ENCODE assay signal across 26 cellular contexts in the genomic region with DNA sequence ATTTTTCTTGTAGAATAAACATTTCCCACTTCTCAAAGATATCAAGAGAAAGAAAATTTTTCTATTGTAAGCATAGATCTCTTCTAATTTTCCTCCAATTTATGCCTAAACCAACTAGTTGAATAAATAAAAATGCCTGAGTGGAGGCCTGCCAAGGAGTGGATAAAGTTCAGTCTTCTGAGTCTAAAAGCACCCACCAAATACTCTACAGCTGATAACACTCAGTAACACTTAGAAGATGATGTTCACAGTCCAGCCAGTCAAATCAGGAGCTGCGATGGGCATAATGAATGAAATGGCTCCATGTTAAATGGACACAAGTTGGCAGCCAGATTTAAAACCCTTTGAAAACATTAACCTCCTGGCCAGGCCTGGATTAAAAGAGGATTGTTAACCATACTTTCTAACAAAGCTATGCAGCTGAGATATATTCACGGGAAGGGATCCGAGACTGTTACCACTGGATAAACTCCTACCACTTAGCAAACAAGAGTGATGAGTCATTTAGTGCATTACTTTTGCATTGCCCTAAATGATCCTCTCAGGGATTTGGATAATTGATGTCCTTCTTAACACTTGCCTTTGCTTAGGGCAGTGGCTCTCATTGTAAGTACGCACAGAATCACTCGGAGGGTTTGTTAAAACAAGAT.
A peak's percentile ranks its signal among the peaks of the same experiment; 100 is the strongest.
DNase-seq lines count a peak whose midpoint lies in the region; ATAC-seq, FAIRE-seq and TF ChIP-seq lines count a peak whose summit lies in the region.
"Had no signal": no experiment of that assay in that cellular context is flagged by ENCODE, and none has a peak within 500 bp of the region (broad histone marks: within the 10 kb centered on the region; RNA-seq: fewer than 3 reads in every experiment).

No MANE protein-coding gene starts in this region.

- H3K27me3 ChIP-seq in HUES48 (ENCODE audit: control insufficient read depth, insufficient read depth, low read length), result no peaks in the 10 kb centered on the region
- H3K27me3 ChIP-seq: body of pancreas, colonic mucosa, uterus had no signal

- no peaks in the 10 kb centered on the region for H3K9me3 Mint-ChIP-seq in effector memory CD8-positive, alpha-beta T cell
- H3K9me3 Mint-ChIP-seq: activated naive CD4-positive, alpha-beta T cell treated with anti-CD3 and anti-CD28 coated beads, Interleukin-2, amount 50 U/mL, for 24 hours; activated T-cell treated with anti-CD3 and anti-CD28 coated beads, Interleukin-2, amount 50 U/mL, for 4 hours had no signal

- H3K27me3 Mint-ChIP-seq in effector memory CD8-positive, alpha-beta T cell, result peaks cover 6 to 16% of the 10 kb centered on the region in 2 donors

- no peaks in the 10 kb centered on the region for H3K4me1 Mint-ChIP-seq in effector memory CD8-positive, alpha-beta T cell (ENCODE audit: low read depth in 2 of 2)
- H3K4me1 Mint-ChIP-seq: activated naive CD4-positive, alpha-beta T cell treated with anti-CD3 and anti-CD28 coated beads, Interleukin-2, amount 50 U/mL, for 24 hours; B cell had no signal

- FAIRE-seq in urothelium cell line (lab: Jason Lieb, UNC), result no peak
- FAIRE-seq: frontal cortex, GM12878 had no signal

- no peak for TF ChIP-seq CTCF in astrocyte of the spinal cord (IDR thresholded peaks at IDR 0.05; ENCODE audit: low read depth, low read length)

- no peaks in the 10 kb centered on the region for H3K36me3 Mint-ChIP-seq in effector memory CD8-positive, alpha-beta T cell (ENCODE audit: insufficient read depth)
- H3K36me3 Mint-ChIP-seq: activated naive CD4-positive, alpha-beta T cell treated with anti-CD3 and anti-CD28 coated beads, Interleukin-2, amount 50 U/mL, for 24 hours had no signal

- no peaks in the 10 kb centered on the region for H3K36me3 ChIP-seq in HUES48 (ENCODE audit: control insufficient read depth, insufficient read depth, low read length)
- no peaks in the 10 kb centered on the region for H3K36me3 ChIP-seq in mesodermal cell (ENCODE audit: control insufficient read depth, insufficient read depth, low read length)
- H3K36me3 ChIP-seq: colonic mucosa, uterus had no signal

- H3K27ac ChIP-seq in HUES48 (ENCODE audit: low read depth, low read length), result peak overlapping the region; percentile 5
- peak overlapping the region; percentile 25 for H3K27ac ChIP-seq in mesodermal cell (ENCODE audit: low read depth, low read length, severe bottlenecking)
- H3K27ac ChIP-seq: body of pancreas, colonic mucosa, PC-9, uterus had no signal

- no peak overlapping the region for H3K4me3 Mint-ChIP-seq in effector memory CD8-positive, alpha-beta T cell
- H3K4me3 Mint-ChIP-seq: activated CD8-positive, alpha-beta T cell treated with anti-CD3 and anti-CD28 coated beads, Interleukin-2, amount 10 ng/mL, durations not matched to agents 7 days and 5 days; activated naive CD4-positive, alpha-beta T cell treated with anti-CD3 and anti-CD28 coated beads, Interleukin-2, amount 50 U/mL, for 24 hours; activated T-cell treated with anti-CD3 and anti-CD28 coated beads, Interleukin-2, amount 50 U/mL, for 4 hours; B cell had no signal

- H3K9ac ChIP-seq in HUES48 (ENCODE audit: low read depth, low read length), result no peak overlapping the region

- no peak overlapping the region for H3K27ac Mint-ChIP-seq in effector memory CD8-positive, alpha-beta T cell
- H3K27ac Mint-ChIP-seq: activated CD8-positive, alpha-beta T cell treated with anti-CD3 and anti-CD28 coated beads, Interleukin-2, amount 10 ng/mL, durations not matched to agents 7 days and 5 days; activated naive CD4-positive, alpha-beta T cell treated with anti-CD3 and anti-CD28 coated beads, Interleukin-2, amount 50 U/mL, for 24 hours; B cell had no signal

- H3K4me3 ChIP-seq in HUES48 (ENCODE audit: low read depth, low read length) (no peak overlapping the region), astrocyte of the spinal cord (ENCODE audit: low read depth, low read length) (no peak overlapping the region), mesodermal cell (ENCODE audit: extremely low read depth, insufficient read depth, low read length, poor library complexity, severe bottlenecking) (no peak overlapping the region)
- H3K4me3 ChIP-seq: body of pancreas, colonic mucosa, GM12878, PC-9, uterus had no signal

- ATAC-seq in HG02970 (IDR thresholded peaks at IDR 0.05; ENCODE audit: low FRiP score, unreplicated experiment), result no peak
- ATAC-seq in effector memory CD8-positive, alpha-beta T cell (replicated peaks), result no peak
- ATAC-seq: activated CD8-positive, alpha-beta T cell treated with anti-CD3 and anti-CD28 coated beads, Interleukin-2, amount 10 ng/mL, durations not matched to agents 7 days and 5 days; activated T-cell treated with anti-CD3 and anti-CD28 coated beads, Interleukin-2, amount 50 U/mL, for 4 hours; body of pancreas; GM12878; sciatic nerve had no signal

- no peaks in the 10 kb centered on the region for H3K9me3 ChIP-seq in HUES48 (ENCODE audit: control insufficient read depth, insufficient read depth, low read length)
- H3K9me3 ChIP-seq in mesodermal cell (ENCODE audit: control insufficient read depth, low read length), result no peaks in the 10 kb centered on the region
- H3K9me3 ChIP-seq: body of pancreas, colonic mucosa, uterus had no signal

- in situ Hi-C loops in astrocyte of the spinal cord (cut with HindIII; ENCODE audit: low sequenced_read_pairs), result no loop called here

- H3K4me1 ChIP-seq in HUES48 (ENCODE audit: control insufficient read depth, insufficient read depth, low read length), result peaks cover 5% of the 10 kb centered on the region
- H3K4me1 ChIP-seq in mesodermal cell (ENCODE audit: control insufficient read depth, insufficient read depth, low read length, poor library complexity, severe bottlenecking), result peaks cover 8% of the 10 kb centered on the region
- H3K4me1 ChIP-seq: body of pancreas, uterus had no signal

- 82 to 87% methylated on average over 3 to 5 of the region's 5 CpGs for WGBS in mesodermal cell (ENCODE audit: insufficient coverage in 2 of 2), 2 experiments

- DNase-seq in DMS53 treated with DMSO at 0.1 percent for 48 hours (lab: John Stamatoyannopoulos, UW; ENCODE audit: unreplicated experiment) (peak; percentile 58), astrocyte of the spinal cord (ENCODE audit: low read depth, low spot score) (peak; percentile 50), urothelium cell line (ENCODE audit: low spot score) (no peak), Kasumi-1 (lab: John Stamatoyannopoulos, UW) (no peak)
- no peak for DNase-seq in effector memory CD8-positive, alpha-beta T cell
- DNase-seq: activated CD4-positive, CD25-positive, alpha-beta regulatory T cell; activated CD8-positive, alpha-beta T cell treated with anti-CD3 and anti-CD28 coated beads, Interleukin-2, amount 10 ng/mL, durations not matched to agents 7 days and 5 days; activated T-cell treated with anti-CD3 and anti-CD28 coated beads, Interleukin-2, amount 50 U/mL, for 4 hours; body of pancreas; colonic mucosa; GF-D8; MV-4-11; NCI-H2081 treated with DMSO at 0.1 percent for 48 hours; NCI-H526 treated with DMSO at 0.1 percent for 48 hours; nucleus accumbens; PC-9; stimulated activated CD4-positive, alpha-beta T cell treated with anti-CD3 and anti-CD28 coated beads, Interleukin-1b, Interleukin-23, amount 100 ng/mL, for 48 hours; uterus had no signal

Comparison
In these comparisons a context has a peak if more than half of its experiments do, and no peak if none do; other contexts are left out.
1. DNase-seq: peak in DMS53 treated with DMSO at 0.1 percent for 48 hours (single experiment) and astrocyte of the spinal cord (single experiment); none in urothelium cell line (single experiment), effector memory CD8-positive, alpha-beta T cell (0 of 3) and Kasumi-1 (0 of 2).